Comparison of ENCODE assay signal across 11 cellular contexts in the genomic region with DNA sequence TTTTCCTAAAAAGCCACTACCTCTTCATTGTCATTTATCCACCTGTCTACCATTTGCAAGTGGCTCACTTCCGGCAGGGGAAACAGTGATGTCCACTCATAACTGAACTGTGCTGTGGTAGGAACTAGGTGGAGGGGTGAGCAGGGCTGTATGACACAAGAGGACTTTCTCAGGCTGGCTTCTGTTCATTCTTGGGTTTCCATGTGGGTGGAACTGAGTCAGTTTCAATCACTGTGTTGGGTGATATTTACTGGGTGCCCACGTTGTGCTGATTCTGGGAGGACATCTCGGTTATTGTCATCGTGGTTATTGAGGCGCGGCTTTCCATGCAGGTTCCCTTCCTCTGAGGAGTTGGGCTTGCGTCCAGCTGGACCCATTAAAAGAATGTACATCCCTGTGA. TPM values are rescaled to one million over a fixed set of nuclear protein-coding genes. Genes with fewer than 3 reads are reported as not detected.
DNase-seq lines count a peak whose midpoint lies in the region; ATAC-seq and TF ChIP-seq lines count a peak whose summit lies in the region.
"Had no signal": no experiment of that assay in that cellular context is flagged by ENCODE, and none has a peak within 500 bp of the region (broad histone marks: within the 10 kb centered on the region; RNA-seq: fewer than 3 reads in every experiment).

No MANE protein-coding gene starts in this region.

- no peaks in the 10 kb centered on the region for H3K27me3 ChIP-seq in right atrium auricular region
- no peaks in the 10 kb centered on the region for H3K27me3 ChIP-seq in upper lobe of right lung
- no peaks in the 10 kb centered on the region for H3K27me3 ChIP-seq in heart right ventricle

- TF ChIP-seq CTCF in right atrium auricular region (IDR thresholded peaks at IDR 0.05) = no peak
- TF ChIP-seq CTCF in upper lobe of right lung (IDR thresholded peaks at IDR 0.05) = no peak
- TF ChIP-seq CTCF in glutamatergic neuron (IDR thresholded peaks at IDR 0.05; ENCODE audit: partially characterized antibody, unreplicated experiment) = no peak
- no peak for TF ChIP-seq CTCF in heart right ventricle (IDR thresholded peaks at IDR 0.05)

- H3K4me1 ChIP-seq in right atrium auricular region (no peaks in the 10 kb centered on the region), upper lobe of right lung (no peaks in the 10 kb centered on the region), heart right ventricle (peaks cover 0 to 9% (median 0%) of the 10 kb centered on the region in 9 donors)

- peaks cover 17% of the 10 kb centered on the region for H3K4me1 Mint-ChIP-seq in activated naive CD4-positive, alpha-beta T cell treated with anti-CD3 and anti-CD28 coated beads for 36 hours (ENCODE audit: low read depth)
- H3K4me1 Mint-ChIP-seq in glutamatergic neuron (ENCODE audit: low read depth, unreplicated experiment) = no peaks in the 10 kb centered on the region

- H3K9me3 ChIP-seq in right atrium auricular region (no peaks in the 10 kb centered on the region), upper lobe of right lung (no peaks in the 10 kb centered on the region), heart right ventricle (peaks cover 0 to 6% (median 0%) of the 10 kb centered on the region in 11 donors)

- no peak overlapping the region for H3K4me3 Mint-ChIP-seq in activated naive CD4-positive, alpha-beta T cell treated with anti-CD3 and anti-CD28 coated beads for 36 hours
- no peak overlapping the region for H3K4me3 Mint-ChIP-seq in glutamatergic neuron (ENCODE audit: unreplicated experiment)

- peak; percentile 65 for ATAC-seq in HG03025 (IDR thresholded peaks at IDR 0.05; ENCODE audit: low FRiP score, unreplicated experiment)
- ATAC-seq in upper lobe of right lung = no peak
- no peak for ATAC-seq in heart right ventricle

- CTCF ChIA-PET in activated naive CD4-positive, alpha-beta T cell treated with anti-CD3 and anti-CD28 coated beads for 36 hours (lab: Charles Lee) = interaction anchor here (0.6 kb wide), 1 partner anchor 10 kb away, joined by 3 read pairs; no protein-coding TSS in a partner anchor

- WGBS in heart right ventricle, 2 donors = 95 to 97% methylated on average over 7 of the region's 7 CpGs

- H3K27me3 Mint-ChIP-seq in activated naive CD4-positive, alpha-beta T cell treated with anti-CD3 and anti-CD28 coated beads for 36 hours (ENCODE audit: low read depth) = no peaks in the 10 kb centered on the region
- peaks cover 5% of the 10 kb centered on the region for H3K27me3 Mint-ChIP-seq in glutamatergic neuron (ENCODE audit: unreplicated experiment)

- no peak overlapping the region for H3K27ac Mint-ChIP-seq in activated naive CD4-positive, alpha-beta T cell treated with anti-CD3 and anti-CD28 coated beads for 36 hours
- no peak overlapping the region for H3K27ac Mint-ChIP-seq in glutamatergic neuron (ENCODE audit: unreplicated experiment)

- H3K4me3 ChIP-seq in right atrium auricular region = no peak overlapping the region
- H3K4me3 ChIP-seq in upper lobe of right lung = no peak overlapping the region
- H3K4me3 ChIP-seq in heart right ventricle = no peak overlapping the region

- no peaks in the 10 kb centered on the region for H3K36me3 Mint-ChIP-seq in activated naive CD4-positive, alpha-beta T cell treated with anti-CD3 and anti-CD28 coated beads for 36 hours (ENCODE audit: low read depth)
- H3K36me3 Mint-ChIP-seq in glutamatergic neuron (ENCODE audit: unreplicated experiment) = no peaks in the 10 kb centered on the region

- H3K9me3 Mint-ChIP-seq in activated naive CD4-positive, alpha-beta T cell treated with anti-CD3 and anti-CD28 coated beads for 36 hours = peaks cover 4% of the 10 kb centered on the region
- no peaks in the 10 kb centered on the region for H3K9me3 Mint-ChIP-seq in glutamatergic neuron (ENCODE audit: unreplicated experiment)

- H3K36me3 ChIP-seq in right atrium auricular region (no peaks in the 10 kb centered on the region), upper lobe of right lung (no peaks in the 10 kb centered on the region), heart right ventricle (no peaks in the 10 kb centered on the region)

- peak; percentile 43 for DNase-seq in cardiac septum (ENCODE audit: low spot score)
- no peak for DNase-seq in right atrium auricular region (ENCODE audit: low spot score)
- peak; percentile 77 for DNase-seq in activated naive CD4-positive, alpha-beta T cell treated with anti-CD3 and anti-CD28 coated beads for 36 hours
- DNase-seq in upper lobe of right lung = peak; percentile 3
- DNase-seq in glutamatergic neuron = no peak
- no peak for DNase-seq in NCI-H1930 (lab: John Stamatoyannopoulos, UW)
- DNase-seq in heart right ventricle = no peak
- DNase-seq: foreskin fibroblast, NCI-H526, T-helper 9 cell had no signal

- no peak overlapping the region for H3K27ac ChIP-seq in right atrium auricular region
- no peak overlapping the region for H3K27ac ChIP-seq in upper lobe of right lung
- no peak overlapping the region for H3K27ac ChIP-seq in heart right ventricle

- intact Hi-C loops in cardiac septum (cut with DNase I) = no loop called here
- intact Hi-C loops in activated naive CD4-positive, alpha-beta T cell treated with anti-CD3 and anti-CD28 coated beads for 36 hours (cut with micrococcal nuclease) = loop anchor here (1.0 kb wide), 1 partner anchor 8 kb away; no protein-coding TSS in a partner anchor
- intact Hi-C loops in upper lobe of right lung (cut with DNase I) = no loop called here
- intact Hi-C loops in heart right ventricle (cut with DNase I) = loop anchor here in 1 of 10 donors (10.0 kb wide), 1 partner anchor 48 kb away; no protein-coding TSS in a partner anchor

RNA-seq across cellular contexts. Expression of a gene that starts 38.8 kb away (rescaled TPM):
- total RNA-seq in cardiac septum (52.5 TPM), right atrium auricular region (10 to 100 TPM; 62.0 to 77.2 TPM), upper lobe of right lung (255 TPM), glutamatergic neuron (ENCODE audit: unreplicated experiment) (not detected), heart right ventricle (10 to 100 TPM; 12.7 to 40.8 (median 24.9) TPM)
- total RNA-seq in activated naive CD4-positive, alpha-beta T cell treated with anti-CD3 and anti-CD28 coated beads for 36 hours = not detected
- 10 to 100 TPM; 65.3 to 70.2 TPM for polyA plus RNA-seq in heart right ventricle

Comparison
In these comparisons a context has a peak if more than half of its experiments do, and no peak if none do; other contexts are left out.
1. DNase-seq: peak in cardiac septum (single experiment), activated naive CD4-positive, alpha-beta T cell treated with anti-CD3 and anti-CD28 coated beads for 36 hours (single experiment) and upper lobe of right lung (single experiment); none in right atrium auricular region (single experiment), glutamatergic neuron (single experiment), NCI-H1930 (0 of 2) and heart right ventricle (0 of 2).
2. RNA of a gene that starts 38.8 kb away (total RNA-seq): 255 TPM in upper lobe of right lung (single experiment), 62.0 to 77.2 TPM in right atrium auricular region, 52.5 TPM in cardiac septum (single experiment) and 12.7 to 40.8 TPM in heart right ventricle; not detected in activated naive CD4-positive, alpha-beta T cell treated with anti-CD3 and anti-CD28 coated beads for 36 hours and not detected in glutamatergic neuron (single experiment); every median in the first group is over 10 times any median in the second.